In the genomic region with DNA sequence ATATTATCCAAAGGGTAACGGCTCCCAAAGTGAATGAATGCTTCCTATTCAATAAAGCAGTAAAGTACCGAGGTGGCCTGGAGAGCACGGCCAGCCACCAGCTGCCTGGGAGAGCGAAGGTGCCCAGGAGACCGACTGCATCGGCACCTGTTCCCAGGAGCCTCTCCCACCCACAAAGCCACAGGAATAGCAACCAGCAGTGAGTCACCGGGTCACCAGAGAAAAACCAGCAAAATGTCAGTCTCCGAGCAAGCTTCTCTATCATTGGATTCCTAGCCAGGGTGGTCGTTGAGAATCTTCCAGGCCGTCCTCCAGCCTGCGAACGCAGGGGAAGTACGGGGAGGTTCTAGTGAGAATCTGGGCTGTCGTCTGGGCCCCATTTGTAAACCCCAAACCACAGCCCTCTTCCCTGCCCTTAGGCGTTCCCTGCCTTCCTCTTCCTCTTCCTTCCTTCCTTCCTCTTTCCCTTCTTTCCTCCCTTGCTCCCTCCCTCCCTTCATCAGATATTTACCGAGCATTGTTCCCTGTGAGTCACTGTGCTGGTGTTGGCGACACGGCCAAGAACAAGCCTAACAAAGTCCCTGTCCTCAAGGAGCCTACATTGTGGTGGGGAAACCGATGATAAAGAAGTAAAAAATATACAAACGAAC, we compare ENCODE assay signal across 10 cellular contexts.
DNase-seq lines count a peak whose midpoint lies in the region; ATAC-seq, FAIRE-seq and TF ChIP-seq lines count a peak whose summit lies in the region.
"Had no signal": no experiment of that assay in that cellular context is flagged by ENCODE, and none has a peak within 500 bp of the region (broad histone marks: within the 10 kb centered on the region; RNA-seq: fewer than 3 reads in every experiment).

No MANE protein-coding gene starts in this region.

- DNase-seq in NOMO-1 (lab: John Stamatoyannopoulos, UW; ENCODE audit: unreplicated experiment in 2 of 2) (peak; percentile 22 to 40), pancreas (peak in 3 of 6 donors; percentile 13 to 30 (median 26)), endothelial cell (ENCODE audit: low spot score) (no peak), esophagus squamous epithelium (lab: John Stamatoyannopoulos, UW) (no peak), NCI-H1694 (lab: John Stamatoyannopoulos, UW) (no peak), pons (ENCODE audit: low spot score) (no peak)
- DNase-seq: DND-41 had no signal

- WGBS in pancreas, 2 donors: 83 to 87% methylated on average over 20 of the region's 20 CpGs
- 67 to 75% methylated on average over 16 to 20 of the region's 20 CpGs for WGBS in esophagus squamous epithelium, 2 donors

- H3K4me1 Mint-ChIP-seq in dendritic cell treated with granulocyte-macrophage colony-stimulating factor and Interleukin-4, amounts not matched to agents 40 ng/mL and 50 ng/mL, for 4 days (ENCODE audit: low read depth): peaks cover 37% of the 10 kb centered on the region
- H3K4me1 Mint-ChIP-seq in endothelial cell (ENCODE audit: unreplicated experiment): peaks cover 8% of the 10 kb centered on the region

- ATAC-seq in GM21529 (IDR thresholded peaks at IDR 0.05; ENCODE audit: unreplicated experiment): peak; percentile 20
- ATAC-seq in pancreas: peak; percentile 57 to 70 (median 68)
- ATAC-seq: activated CD4-positive, CD25-positive, alpha-beta regulatory T cell treated with anti-CD3 and anti-CD28 coated beads, Interleukin-2, amount 50 U/mL, for 24 hours had no signal

- no peaks in the 10 kb centered on the region for H3K27me3 Mint-ChIP-seq in dendritic cell treated with granulocyte-macrophage colony-stimulating factor and Interleukin-4, amounts not matched to agents 40 ng/mL and 50 ng/mL, for 4 days
- H3K27me3 Mint-ChIP-seq in endothelial cell (ENCODE audit: unreplicated experiment): no peaks in the 10 kb centered on the region

- peak overlapping the region; percentile 78 for H3K27ac Mint-ChIP-seq in dendritic cell treated with granulocyte-macrophage colony-stimulating factor and Interleukin-4, amounts not matched to agents 40 ng/mL and 50 ng/mL, for 4 days
- H3K27ac Mint-ChIP-seq in endothelial cell (ENCODE audit: unreplicated experiment): no peak overlapping the region

- no peak overlapping the region for H3K4me3 Mint-ChIP-seq in dendritic cell treated with granulocyte-macrophage colony-stimulating factor and Interleukin-4, amounts not matched to agents 40 ng/mL and 50 ng/mL, for 4 days
- H3K4me3 Mint-ChIP-seq in endothelial cell (ENCODE audit: unreplicated experiment): no peak overlapping the region

- H3K9me3 ChIP-seq in pancreas (no peaks in the 10 kb centered on the region), esophagus squamous epithelium (no peaks in the 10 kb centered on the region)

- no peak for FAIRE-seq in pancreas (lab: Jason Lieb, UNC)

- no peaks in the 10 kb centered on the region for H3K36me3 Mint-ChIP-seq in dendritic cell treated with granulocyte-macrophage colony-stimulating factor and Interleukin-4, amounts not matched to agents 40 ng/mL and 50 ng/mL, for 4 days (ENCODE audit: low read depth)
- no peaks in the 10 kb centered on the region for H3K36me3 Mint-ChIP-seq in endothelial cell (ENCODE audit: low read depth, unreplicated experiment)

- TF ChIP-seq CTCF in pancreas (IDR thresholded peaks at IDR 0.05): no peak
- TF ChIP-seq CTCF in endothelial cell (IDR thresholded peaks at IDR 0.05; ENCODE audit: unreplicated experiment): no peak
- TF ChIP-seq CTCF in esophagus squamous epithelium (IDR thresholded peaks at IDR 0.05): no peak

- intact Hi-C loops in dendritic cell treated with granulocyte-macrophage colony-stimulating factor and Interleukin-4, amounts not matched to agents 40 ng/mL and 50 ng/mL, for 4 days (cut with micrococcal nuclease): no loop called here
- intact Hi-C loops in pancreas (cut with DNase I): no loop called here
- intact Hi-C loops in esophagus squamous epithelium (cut with DNase I): loop anchor here (10.0 kb wide), 1 partner anchor 233 kb away; no protein-coding TSS in a partner anchor

- H3K9me3 Mint-ChIP-seq in dendritic cell treated with granulocyte-macrophage colony-stimulating factor and Interleukin-4, amounts not matched to agents 40 ng/mL and 50 ng/mL, for 4 days: peaks cover 9% of the 10 kb centered on the region
- no peaks in the 10 kb centered on the region for H3K9me3 Mint-ChIP-seq in endothelial cell (ENCODE audit: unreplicated experiment)

- peaks cover 0 to 13% (median 7%) of the 10 kb centered on the region in 3 donors for H3K4me1 ChIP-seq in pancreas
- H3K4me1 ChIP-seq in esophagus squamous epithelium: peaks cover 0 to 20% (median 6%) of the 10 kb centered on the region in 3 donors

- no peak for TF ChIP-seq POLR2A in esophagus squamous epithelium (IDR thresholded peaks at IDR 0.05)

- H3K36me3 ChIP-seq in pancreas (no peaks in the 10 kb centered on the region), esophagus squamous epithelium (no peaks in the 10 kb centered on the region)

- H3K27me3 ChIP-seq in pancreas: no peaks in the 10 kb centered on the region
- no peaks in the 10 kb centered on the region for H3K27me3 ChIP-seq in esophagus squamous epithelium

- H3K27ac ChIP-seq in pancreas (peak overlapping the region in 3 of 4 donors; percentile 25 to 65 (median 49)), esophagus squamous epithelium (no peak overlapping the region)

- H3K4me3 ChIP-seq in pancreas (no peak overlapping the region), esophagus squamous epithelium (no peak overlapping the region)

Comparison
In these comparisons a context has a peak if more than half of its experiments do, and no peak if none do; other contexts are left out.
1. DNase-seq: peak in NOMO-1 (2 of 2); none in endothelial cell (single experiment), esophagus squamous epithelium (single experiment), NCI-H1694 (single experiment) and pons (single experiment).
2. H3K27ac ChIP-seq: peak in pancreas (3 of 4); none in esophagus squamous epithelium (0 of 4).